Comparison of ENCODE assay signal across 11 cellular contexts in the genomic region with DNA sequence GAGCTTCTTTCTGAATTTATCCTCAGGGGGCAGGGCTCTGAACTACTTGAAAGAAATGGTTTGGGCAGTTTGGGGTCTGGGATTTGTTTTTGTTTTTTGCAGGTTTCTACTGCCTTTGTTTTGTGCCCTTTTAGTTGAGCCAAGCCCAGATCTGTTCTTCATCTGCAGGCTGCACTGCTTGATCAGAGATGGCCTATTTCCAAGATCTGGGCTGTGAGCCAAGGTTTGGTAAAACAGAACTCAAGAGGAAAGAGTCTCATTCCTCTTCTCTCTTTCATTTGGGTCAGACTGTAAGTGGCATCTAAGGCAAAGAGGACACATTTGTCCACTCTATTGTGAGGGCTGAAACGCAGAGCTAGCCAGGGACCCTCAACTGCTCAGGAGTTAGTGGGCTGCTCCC.
DNase-seq lines count a peak whose midpoint lies in the region; ATAC-seq, FAIRE-seq and TF ChIP-seq lines count a peak whose summit lies in the region.
"Had no signal": no experiment of that assay in that cellular context is flagged by ENCODE, and none has a peak within 500 bp of the region (broad histone marks: within the 10 kb centered on the region; RNA-seq: fewer than 3 reads in every experiment).

No MANE protein-coding gene starts in this region.

- H2BK5ac ChIP-seq in H9 (ENCODE audit: insufficient read length, low read length) = no peak overlapping the region

- no peak for TF ChIP-seq POLR2A in sigmoid colon (IDR thresholded peaks at IDR 0.05)

- TF ChIP-seq EP300 in sigmoid colon (IDR thresholded peaks at IDR 0.05) = no peak

- H2BK120ac ChIP-seq in H9 (ENCODE audit: low read depth, low read length, poor library complexity, severe bottlenecking) = no peak overlapping the region

- H3K27ac Mint-ChIP-seq in H9 = no peak overlapping the region
- H3K27ac Mint-ChIP-seq in astrocyte (ENCODE audit: unreplicated experiment) = peak overlapping the region; percentile 83
- no peak overlapping the region for H3K27ac Mint-ChIP-seq in activated CD4-positive, alpha-beta T cell treated with anti-CD3 and anti-CD28 coated beads, Interleukin-2, amount 10 ng/mL, durations not matched to agents 7 days and 5 days
- H3K27ac Mint-ChIP-seq: activated T-cell treated with anti-CD3 and anti-CD28 coated beads, Interleukin-2, amount 50 U/mL, for 24 hours; T-cell had no signal

- H3K9me3 Mint-ChIP-seq in H9 = no peaks in the 10 kb centered on the region; a peak in 2 of 5 replicates
- H3K9me3 Mint-ChIP-seq in astrocyte (ENCODE audit: unreplicated experiment) = no peaks in the 10 kb centered on the region
- H3K9me3 Mint-ChIP-seq in activated CD4-positive, alpha-beta T cell treated with anti-CD3 and anti-CD28 coated beads, Interleukin-2, amount 10 ng/mL, durations not matched to agents 7 days and 5 days = no peaks in the 10 kb centered on the region
- H3K9me3 Mint-ChIP-seq: activated T-cell treated with anti-CD3 and anti-CD28 coated beads, Interleukin-2, amount 50 U/mL, for 24 hours had no signal

- H3K27me3 Mint-ChIP-seq in H9 (ENCODE audit: low read depth) (no peaks in the 10 kb centered on the region; the same call in 1 of the 2 replicates), astrocyte (ENCODE audit: low read depth, unreplicated experiment) (no peaks in the 10 kb centered on the region)
- H3K27me3 Mint-ChIP-seq in activated CD4-positive, alpha-beta T cell treated with anti-CD3 and anti-CD28 coated beads, Interleukin-2, amount 10 ng/mL, durations not matched to agents 7 days and 5 days = no peaks in the 10 kb centered on the region
- H3K27me3 Mint-ChIP-seq: activated T-cell treated with anti-CD3 and anti-CD28 coated beads, Interleukin-2, amount 50 U/mL, for 24 hours; T-cell had no signal

- no peaks in the 10 kb centered on the region for H4K20me1 ChIP-seq in H9 (ENCODE audit: control insufficient read depth, insufficient read depth, insufficient read length)
- no peaks in the 10 kb centered on the region for H4K20me1 ChIP-seq in astrocyte (ENCODE audit: insufficient read depth, low read length)

- H3K9me3 ChIP-seq in H9 (ENCODE audit: control insufficient read depth, low read depth, low read length) (no peaks in the 10 kb centered on the region), astrocyte (ENCODE audit: insufficient read depth, low read depth, low read length) (no peaks in the 10 kb centered on the region), right cardiac atrium (ENCODE audit: control insufficient read depth, low read length) (no peaks in the 10 kb centered on the region), sigmoid colon (no peaks in the 10 kb centered on the region)

- H3K79me2 ChIP-seq in H9 (ENCODE audit: insufficient read depth, low read length) (no peaks in the 10 kb centered on the region), astrocyte (ENCODE audit: insufficient read depth, low read length) (no peaks in the 10 kb centered on the region)

- H4K91ac ChIP-seq in H9 (ENCODE audit: insufficient read length, low read depth, low read length) = no peak overlapping the region

- H4K5ac ChIP-seq in H9 (ENCODE audit: insufficient read length, low read depth, low read length) = no peak overlapping the region

- H2BK15ac ChIP-seq in H9 (ENCODE audit: low read depth, low read length) = no peak overlapping the region

- H2AFZ ChIP-seq in H9 (ENCODE audit: low read length) (peak overlapping the region; percentile 45), astrocyte (ENCODE audit: low read depth, low read length) (no peak overlapping the region)

- no peak overlapping the region for H3K27ac ChIP-seq in H9 (ENCODE audit: insufficient read length, low read depth, low read length)
- H3K27ac ChIP-seq in astrocyte (ENCODE audit: low read depth, low read length) = no peak overlapping the region
- H3K27ac ChIP-seq in right cardiac atrium (ENCODE audit: low read length) = no peak overlapping the region
- peak overlapping the region; percentile 63 to 74 (median 69) for H3K27ac ChIP-seq in sigmoid colon
- no peak overlapping the region for H3K27ac ChIP-seq in coronary artery

- no peak overlapping the region for H3K18ac ChIP-seq in H9 (ENCODE audit: insufficient read length, low read depth, low read length)

- no peaks in the 10 kb centered on the region; a peak in 1 of 7 replicates for H3K36me3 Mint-ChIP-seq in H9 (ENCODE audit: insufficient read depth in 1 of 3, low read depth in 3 of 3)
- H3K36me3 Mint-ChIP-seq in astrocyte (ENCODE audit: low read depth, unreplicated experiment) = no peaks in the 10 kb centered on the region
- H3K36me3 Mint-ChIP-seq in activated CD4-positive, alpha-beta T cell treated with anti-CD3 and anti-CD28 coated beads, Interleukin-2, amount 10 ng/mL, durations not matched to agents 7 days and 5 days (ENCODE audit: low read depth) = no peaks in the 10 kb centered on the region
- H3K36me3 Mint-ChIP-seq: T-cell had no signal

- peak; percentile 47 for FAIRE-seq in astrocyte (lab: Jason Lieb, UNC)

- H3K14ac ChIP-seq in H9 (ENCODE audit: insufficient read depth, low read length) = no peak overlapping the region

- H3K56ac ChIP-seq in H9 (ENCODE audit: insufficient read length, low read depth, low read length) = no peak overlapping the region

- no CpG with 5 or more reads among the region's 1 CpG for WGBS in H9 (ENCODE audit: extremely low coverage, insufficient read length, low lambda C conversion rate)
- WGBS in right cardiac atrium = 39% methylated on average over 1 of the region's 1 CpG
- WGBS in sigmoid colon, 2 donors = 46 to 69% methylated on average over 1 of the region's 1 CpG

- H3K36me3 ChIP-seq in astrocyte (ENCODE audit: insufficient read depth, low read length) (no peaks in the 10 kb centered on the region), sigmoid colon (no peaks in the 10 kb centered on the region)

- DNase-seq in H9 (no peak), astrocyte (ENCODE audit: low read depth) (peak; percentile 51), right cardiac atrium (peak in 2 of 3 donors; percentile 43 to 55), sigmoid colon (peak; percentile 90), coronary artery (ENCODE audit: low spot score) (no peak), HEK293T (ENCODE audit: extremely low spot score) (no peak), activated gamma-delta T cell treated with Interleukin-2 at 50 U/mL for 16 hours (no peak)
- DNase-seq in activated CD4-positive, alpha-beta T cell treated with anti-CD3 and anti-CD28 coated beads, Interleukin-2, amount 10 ng/mL, durations not matched to agents 7 days and 5 days = no peak
- DNase-seq: activated T-cell treated with anti-CD3 and anti-CD28 coated beads, Interleukin-2, amount 50 U/mL, for 24 hours; H7; T-cell had no signal

- no peak overlapping the region for H2BK20ac ChIP-seq in H9 (ENCODE audit: low read depth, low read length, poor library complexity, severe bottlenecking)

- H3K4me3 ChIP-seq in astrocyte (ENCODE audit: insufficient read depth, low read depth, low read length) (no peak overlapping the region), right cardiac atrium (ENCODE audit: low read length) (no peak overlapping the region), sigmoid colon (no peak overlapping the region), coronary artery (no peak overlapping the region)

- H3K4ac ChIP-seq in H9 (ENCODE audit: low read depth, low read length) = no peak overlapping the region

- H3K4me3 Mint-ChIP-seq in H9 (no peak overlapping the region), astrocyte (ENCODE audit: unreplicated experiment) (no peak overlapping the region)
- H3K4me3 Mint-ChIP-seq in activated CD4-positive, alpha-beta T cell treated with anti-CD3 and anti-CD28 coated beads, Interleukin-2, amount 10 ng/mL, durations not matched to agents 7 days and 5 days = no peak overlapping the region
- H3K4me3 Mint-ChIP-seq: activated T-cell treated with anti-CD3 and anti-CD28 coated beads, Interleukin-2, amount 50 U/mL, for 24 hours; T-cell had no signal

- no peak overlapping the region for H3T11ph ChIP-seq in H9 (ENCODE audit: low read length)

- H3K23me2 ChIP-seq in H9 (ENCODE audit: insufficient read length, low read depth, low read length, poor library complexity, severe bottlenecking) = no peaks in the 10 kb centered on the region

- no peaks in the 10 kb centered on the region for H3K27me3 ChIP-seq in H9 (ENCODE audit: insufficient read depth, low read length)
- no peaks in the 10 kb centered on the region for H3K27me3 ChIP-seq in astrocyte (ENCODE audit: insufficient read depth, low read length)
- H3K27me3 ChIP-seq in right cardiac atrium (ENCODE audit: control insufficient read depth, insufficient read depth) = no peaks in the 10 kb centered on the region
- H3K27me3 ChIP-seq in sigmoid colon = no peaks in the 10 kb centered on the region

- TF ChIP-seq CTCF in H9 (conservative IDR thresholded peaks at IDR 0.05) (no peak), astrocyte (IDR thresholded peaks at IDR 0.05; ENCODE audit: insufficient read depth, low read depth, low read length) (no peak), sigmoid colon (IDR thresholded peaks at IDR 0.05) (no peak), coronary artery (IDR thresholded peaks at IDR 0.05) (no peak)

- peak; percentile 54 to 70 for ATAC-seq in right cardiac atrium
- ATAC-seq: T-cell had no signal

- H3K4me1 ChIP-seq in H9 (ENCODE audit: insufficient read depth, low read length) = peaks cover 3% of the 10 kb centered on the region; the same call in 1 of the 2 replicates
- peaks cover 6% of the 10 kb centered on the region for H3K4me1 ChIP-seq in astrocyte (ENCODE audit: insufficient read depth, low read length)
- peaks cover 5% of the 10 kb centered on the region for H3K4me1 ChIP-seq in right cardiac atrium (ENCODE audit: control insufficient read depth, insufficient read depth, low read length)
- H3K4me1 ChIP-seq in sigmoid colon = peaks cover 0 to 44% (median 34%) of the 10 kb centered on the region in 4 donors

- no peak overlapping the region for H2AK5ac ChIP-seq in H9 (ENCODE audit: insufficient read length, low read length)

- H3K79me1 ChIP-seq in H9 (ENCODE audit: insufficient read depth, low read depth, low read length, poor library complexity, severe bottlenecking) = no peaks in the 10 kb centered on the region

- intact Hi-C loops in right cardiac atrium (cut with DNase I) (no loop called here), sigmoid colon (cut with DNase I) (loop anchor here (5.0 kb wide), 1 partner anchor 139 kb away; no protein-coding TSS in a partner anchor)

- H3K4me2 ChIP-seq in H9 (ENCODE audit: insufficient read depth, insufficient read length, low read length) = no peak overlapping the region
- peak overlapping the region; percentile 24 for H3K4me2 ChIP-seq in astrocyte (ENCODE audit: low read length)

- H3K9ac ChIP-seq in H9 (ENCODE audit: extremely low read depth, insufficient read length, low read length) (no peak overlapping the region), astrocyte (ENCODE audit: low read length) (no peak overlapping the region)

- H3K4me1 Mint-ChIP-seq in H9 (peaks cover 21 to 30% of the 10 kb centered on the region in 2 experiments), astrocyte (ENCODE audit: low read depth, unreplicated experiment) (peaks cover 28% of the 10 kb centered on the region)
- H3K4me1 Mint-ChIP-seq in activated CD4-positive, alpha-beta T cell treated with anti-CD3 and anti-CD28 coated beads, Interleukin-2, amount 10 ng/mL, durations not matched to agents 7 days and 5 days = no peaks in the 10 kb centered on the region
- H3K4me1 Mint-ChIP-seq: T-cell had no signal

- H4K8ac ChIP-seq in H9 (replicated peaks; ENCODE audit: insufficient read length, low read depth, low read length) = no peak overlapping the region

- no peak overlapping the region for H3K23ac ChIP-seq in H9 (ENCODE audit: insufficient read length, low read depth, low read length)

- CTCF ChIA-PET in HEK293T (lab: Yijun Ruan, JAX) = no interaction called here
- CTCF ChIA-PET in activated CD4-positive, alpha-beta T cell treated with anti-CD3 and anti-CD28 coated beads, Interleukin-2, amount 10 ng/mL, durations not matched to agents 7 days and 5 days (lab: Charles Lee) = no interaction called here

- POLR2A ChIA-PET in HEK293T (lab: Yijun Ruan, JAX) = no interaction called here
- POLR2A ChIA-PET in activated CD4-positive, alpha-beta T cell treated with anti-CD3 and anti-CD28 coated beads, Interleukin-2, amount 10 ng/mL, durations not matched to agents 7 days and 5 days (lab: Charles Lee) = no interaction called here

- no peak overlapping the region for H2BK12ac ChIP-seq in H9 (ENCODE audit: insufficient read length, low read depth, low read length)

Comparison
In these comparisons a context has a peak if more than half of its experiments do, and no peak if none do; other contexts are left out.
1. DNase-seq: peak in astrocyte (single experiment), right cardiac atrium (2 of 3) and sigmoid colon (single experiment); none in H9 (single experiment), coronary artery (single experiment), HEK293T (single experiment), activated gamma-delta T cell treated with Interleukin-2 at 50 U/mL for 16 hours (single experiment) and activated CD4-positive, alpha-beta T cell treated with anti-CD3 and anti-CD28 coated beads, Interleukin-2, amount 10 ng/mL, durations not matched to agents 7 days and 5 days (single experiment).
2. H3K27ac ChIP-seq: peak in sigmoid colon (4 of 4); none in H9 (single experiment), astrocyte (single experiment), right cardiac atrium (single experiment) and coronary artery (0 of 2).